9 cellular contexts compared by ENCODE assay signal in the genomic region with DNA sequence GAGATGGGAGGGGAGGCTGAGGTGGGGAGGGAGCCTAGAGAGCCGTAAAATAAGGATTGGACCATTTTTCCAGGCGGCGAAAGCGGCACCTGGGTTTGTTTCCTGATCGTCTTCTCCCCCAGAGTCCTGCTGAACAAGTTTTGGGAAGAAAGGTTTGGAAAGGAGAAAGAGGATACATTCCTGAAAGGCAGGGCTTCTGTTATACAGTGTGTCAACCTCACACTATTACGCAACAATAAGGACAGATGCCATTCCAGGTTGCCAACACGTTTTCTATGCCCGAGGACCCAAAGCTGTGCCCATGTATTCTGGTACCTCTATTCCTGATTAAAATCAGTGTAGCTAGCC. TPM values are rescaled to one million over a fixed set of nuclear protein-coding genes. Genes with fewer than 3 reads are reported as not detected.
DNase-seq lines count a peak whose midpoint lies in the region; ATAC-seq and TF ChIP-seq lines count a peak whose summit lies in the region.
"Had no signal": no experiment of that assay in that cellular context is flagged by ENCODE, and none has a peak within 500 bp of the region (broad histone marks: within the 10 kb centered on the region; RNA-seq: fewer than 3 reads in every experiment).

No MANE protein-coding gene starts in this region.

- H3K27me3 Mint-ChIP-seq in H9 (ENCODE audit: low read depth) = peaks cover 3% of the 10 kb centered on the region; the same call in 1 of the 2 replicates
- H3K27me3 Mint-ChIP-seq: memory B cell had no signal

- H3K4ac ChIP-seq in H9 (ENCODE audit: low read depth, low read length) = no peak overlapping the region

- H4K91ac ChIP-seq in H9 (ENCODE audit: insufficient read length, low read depth, low read length) = no peak overlapping the region

- H3K9me3 Mint-ChIP-seq in H9 = no peaks in the 10 kb centered on the region
- H3K9me3 Mint-ChIP-seq: memory B cell had no signal

- WGBS in H9 (ENCODE audit: extremely low coverage, insufficient read length, low lambda C conversion rate) = no CpG with 5 or more reads among the region's 8 CpGs
- 2 to 5% methylated on average over 8 of the region's 8 CpGs for WGBS in heart right ventricle, 2 donors

- H2BK120ac ChIP-seq in H9 (ENCODE audit: low read depth, low read length, poor library complexity, severe bottlenecking) = no peak overlapping the region

- no peak overlapping the region for H3K56ac ChIP-seq in H9 (ENCODE audit: insufficient read length, low read depth, low read length)

- no peaks in the 10 kb centered on the region for H3K27me3 ChIP-seq in H9 (ENCODE audit: insufficient read depth, low read length)
- H3K27me3 ChIP-seq in heart right ventricle = no peaks in the 10 kb centered on the region
- no peaks in the 10 kb centered on the region for H3K27me3 ChIP-seq in skeletal muscle tissue (ENCODE audit: control insufficient read depth in 3 of 3, insufficient read depth in 3 of 3, low read length in 3 of 3)

- H3K27ac ChIP-seq in H9 (ENCODE audit: insufficient read length, low read depth, low read length) = no peak overlapping the region
- no peak overlapping the region for H3K27ac ChIP-seq in SK-N-MC
- H3K27ac ChIP-seq in heart right ventricle = peak overlapping the region; percentile 84 to 97 (median 94)
- peak overlapping the region; percentile 88 for H3K27ac ChIP-seq in skeletal muscle tissue (ENCODE audit: low read depth, low read length)

- peak overlapping the region; percentile 85 to 96 (median 96); a peak in 6 of 7 replicates for H3K27ac Mint-ChIP-seq in H9
- H3K27ac Mint-ChIP-seq: memory B cell had no signal

- TF ChIP-seq CTCF in H9 (conservative IDR thresholded peaks at IDR 0.05) = no peak
- TF ChIP-seq CTCF in heart right ventricle (IDR thresholded peaks at IDR 0.05) = no peak

- DNase-seq in H9 = no peak
- DNase-seq in SK-N-MC (ENCODE audit: low read depth, low spot score) = no peak
- DNase-seq in heart right ventricle = no peak
- no peak for DNase-seq in GOT3 (lab: John Stamatoyannopoulos, UW)
- no peak for DNase-seq in inferior parietal cortex (ENCODE audit: extremely low spot score)
- DNase-seq in NCI-H82 (lab: John Stamatoyannopoulos, UW) = no peak

- H2AFZ ChIP-seq in H9 (ENCODE audit: low read length) = no peak overlapping the region

- H3K4me1 Mint-ChIP-seq in H9 = peaks cover 14 to 20% of the 10 kb centered on the region in 2 experiments

- no peak overlapping the region for H4K8ac ChIP-seq in H9 (replicated peaks; ENCODE audit: insufficient read length, low read depth, low read length)

- no peak overlapping the region; a peak in 1 of 5 replicates for H3K4me3 Mint-ChIP-seq in H9
- H3K4me3 Mint-ChIP-seq: memory B cell had no signal

- peak overlapping the region; percentile 82 for H3K4me3 ChIP-seq in SK-N-MC
- H3K4me3 ChIP-seq in heart right ventricle = peak overlapping the region; percentile 72 to 96 (median 85)
- peak overlapping the region; percentile 79 to 90 (median 90) for H3K4me3 ChIP-seq in skeletal muscle tissue (ENCODE audit: low read length in 3 of 3)

- intact Hi-C loops in heart right ventricle (cut with DNase I) = loop anchor here in 6 of 10 donors (5.0 to 10.0 kb wide), 5 partner anchors 53 to 383 kb away; partner anchors contain the start of genes ELMOD2 (in 3 of the 6), TBC1D9 (in 2 of the 6) and CLGN (in 1 of the 6)

- H3T11ph ChIP-seq in H9 (ENCODE audit: low read length) = no peak overlapping the region

- H3K4me1 ChIP-seq in H9 (ENCODE audit: insufficient read depth, low read length) (no peaks in the 10 kb centered on the region), heart right ventricle (peaks cover 0 to 58% (median 42%) of the 10 kb centered on the region in 9 donors), skeletal muscle tissue (ENCODE audit: control insufficient read depth in 3 of 3, insufficient read depth in 3 of 3, low read length in 3 of 3) (peaks cover 12 to 21% (median 13%) of the 10 kb centered on the region in 3 donors)

- H3K23ac ChIP-seq in H9 (ENCODE audit: insufficient read length, low read depth, low read length) = no peak overlapping the region

- ATAC-seq in heart right ventricle (peak in 1 of 8 donors; percentile 14), GM18502 (IDR thresholded peaks at IDR 0.05; ENCODE audit: poor library complexity, unreplicated experiment) (no peak)

- no peak overlapping the region for H2AK5ac ChIP-seq in H9 (ENCODE audit: insufficient read length, low read length)

- H3K9ac ChIP-seq in H9 (ENCODE audit: extremely low read depth, insufficient read length, low read length) (peak overlapping the region; percentile 92), SK-N-MC (ENCODE audit: insufficient read length) (peak overlapping the region; percentile 77), skeletal muscle tissue (ENCODE audit: low read depth in 1 of 3, low read length in 3 of 3) (peak overlapping the region; percentile 85 to 93 (median 88))

- no peaks in the 10 kb centered on the region for H3K9me3 ChIP-seq in H9 (ENCODE audit: control insufficient read depth, low read depth, low read length)
- H3K9me3 ChIP-seq in SK-N-MC (ENCODE audit: low read depth, low read length) = no peaks in the 10 kb centered on the region
- H3K9me3 ChIP-seq in heart right ventricle = no peaks in the 10 kb centered on the region
- no peaks in the 10 kb centered on the region for H3K9me3 ChIP-seq in skeletal muscle tissue (ENCODE audit: control insufficient read depth in 3 of 3, low read length in 3 of 3)

- peaks cover 5% of the 10 kb centered on the region for H3K23me2 ChIP-seq in H9 (ENCODE audit: insufficient read length, low read depth, low read length, poor library complexity, severe bottlenecking)

- no peaks in the 10 kb centered on the region for H3K79me1 ChIP-seq in H9 (ENCODE audit: insufficient read depth, low read depth, low read length, poor library complexity, severe bottlenecking)

- no peak overlapping the region for H2BK5ac ChIP-seq in H9 (ENCODE audit: insufficient read length, low read length)

- no peak overlapping the region for H2BK20ac ChIP-seq in H9 (ENCODE audit: low read depth, low read length, poor library complexity, severe bottlenecking)

- H3K4me2 ChIP-seq in H9 (ENCODE audit: insufficient read depth, insufficient read length, low read length) = peak overlapping the region; percentile 99

- peaks cover 0 to 4% (median 0%) of the 10 kb centered on the region in 3 experiments; a peak in 1 of 7 replicates for H3K36me3 Mint-ChIP-seq in H9 (ENCODE audit: insufficient read depth in 1 of 3, low read depth in 3 of 3)
- H3K36me3 Mint-ChIP-seq: memory B cell had no signal

- H4K5ac ChIP-seq in H9 (ENCODE audit: insufficient read length, low read depth, low read length) = no peak overlapping the region

- peaks cover 17% of the 10 kb centered on the region; the same call in 1 of the 2 replicates for H3K79me2 ChIP-seq in H9 (ENCODE audit: insufficient read depth, low read length)

- H3K36me3 ChIP-seq in SK-N-MC (ENCODE audit: insufficient read depth, low read length) (peaks cover 5% of the 10 kb centered on the region), heart right ventricle (peaks cover 0 to 4% (median 0%) of the 10 kb centered on the region in 9 donors), skeletal muscle tissue (ENCODE audit: control insufficient read depth in 3 of 3, insufficient read depth in 3 of 3, low read length in 3 of 3) (no peaks in the 10 kb centered on the region)

- H4K20me1 ChIP-seq in H9 (ENCODE audit: control insufficient read depth, insufficient read depth, insufficient read length) = no peaks in the 10 kb centered on the region

- peak overlapping the region; percentile 85 for H3K14ac ChIP-seq in H9 (ENCODE audit: insufficient read depth, low read length)

- H2BK12ac ChIP-seq in H9 (ENCODE audit: insufficient read length, low read depth, low read length) = no peak overlapping the region

- H3K18ac ChIP-seq in H9 (ENCODE audit: insufficient read length, low read depth, low read length) = peak overlapping the region; percentile 56

- no peak overlapping the region for H2BK15ac ChIP-seq in H9 (ENCODE audit: low read depth, low read length)

RNA-seq across cellular contexts. Expression of gene SCOC, which starts 0.7 kb away (rescaled TPM):
- total RNA-seq in H9 (2021) (29.4 and 30.4 TPM in 2 replicates), heart right ventricle (10 to 100 TPM; 61.8 to 76.8 (median 67.0) TPM), skeletal muscle tissue (13.6 TPM)
- polyA plus RNA-seq in heart right ventricle = 10 to 100 TPM; 41.0 to 55.8 TPM

RNA-seq across cellular contexts. Expression of gene CLGN, which starts 53.3 kb away (rescaled TPM):
- 2.9 and 3.2 TPM in 2 replicates for total RNA-seq in H9 (2021)
- total RNA-seq in heart right ventricle = 100 to 1,000 TPM in 1 of 10 donors, 10 to 100 TPM in 9; 51.3 to 125 (median 71.6) TPM
- 10 to 100 TPM; 21.6 to 47.4 TPM for polyA plus RNA-seq in heart right ventricle
- 1.0 TPM for total RNA-seq in skeletal muscle tissue

Comparison
In these comparisons a context has a peak if more than half of its experiments do, and no peak if none do; other contexts are left out.
1. H3K27ac ChIP-seq: peak in heart right ventricle (10 of 10) and skeletal muscle tissue (single experiment); none in H9 (single experiment) and SK-N-MC (single experiment).
2. RNA of gene CLGN, which starts 53.3 kb away (total RNA-seq): 51.3 to 125 TPM in heart right ventricle; 2.9 to 3.2 TPM in H9 and 1.0 TPM in skeletal muscle tissue (single experiment); every median in the first group is over 10 times any median in the second.
3. Peak in every context shown above with its lines, with median percentiles within 50 percentile points of each other: H3K9ac ChIP-seq and H3K4me3 ChIP-seq.